1 cellular context compared by ENCODE assay signal in the genomic region with DNA sequence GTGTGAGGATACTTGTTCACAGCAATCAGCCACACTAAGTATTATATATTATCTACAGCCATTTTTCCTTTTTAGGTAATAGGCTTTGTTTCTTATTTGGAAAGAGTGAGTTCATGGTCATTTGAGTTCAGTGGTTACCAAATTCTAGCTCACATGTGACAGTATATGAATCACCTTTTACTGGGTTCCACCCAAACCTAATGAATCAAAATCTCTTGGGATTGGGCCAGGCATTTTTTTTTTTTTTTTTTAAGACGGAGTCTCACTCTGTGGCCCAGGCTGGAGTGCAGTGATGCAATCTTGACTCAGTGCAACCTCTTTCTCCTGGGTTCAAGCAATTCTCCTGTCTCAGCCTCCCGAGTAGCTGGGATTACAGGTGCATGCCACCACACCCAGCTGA.
TF ChIP-seq lines count a peak whose summit lies in the region.

No MANE protein-coding gene starts in this region.

TF ChIP-seq in HEK293, 187 proteins besides CTCF, POLR2A, EP300 and RAD21 (continued from another document):
- TF ChIP-seq, protein P1, sequence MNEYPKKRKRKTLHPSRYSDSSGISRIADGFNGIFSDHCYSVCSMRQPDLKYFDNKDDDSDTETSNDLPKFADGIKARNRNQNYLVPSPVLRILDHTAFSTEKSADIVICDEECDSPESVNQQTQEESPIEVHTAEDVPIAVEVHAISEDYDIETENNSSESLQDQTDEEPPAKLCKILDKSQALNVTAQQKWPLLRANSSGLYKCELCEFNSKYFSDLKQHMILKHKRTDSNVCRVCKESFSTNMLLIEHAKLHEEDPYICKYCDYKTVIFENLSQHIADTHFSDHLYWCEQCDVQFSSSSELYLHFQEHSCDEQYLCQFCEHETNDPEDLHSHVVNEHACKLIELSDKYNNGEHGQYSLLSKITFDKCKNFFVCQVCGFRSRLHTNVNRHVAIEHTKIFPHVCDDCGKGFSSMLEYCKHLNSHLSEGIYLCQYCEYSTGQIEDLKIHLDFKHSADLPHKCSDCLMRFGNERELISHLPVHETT (tag by site-specific recombination; IDR thresholded peaks at IDR 0.05) = peak; percentile 60; the same call in 1 of the 2 replicates
TF ChIP-seq in HEK293: peak in this region for 13; not testable (repeated sequence) for 174.
